22 cellular contexts compared by ENCODE assay signal in genomic region chr1:111855260-111855659, GRCh38.
DNase-seq lines count a peak whose midpoint lies in the region; ATAC-seq, FAIRE-seq and TF ChIP-seq lines count a peak whose summit lies in the region.
"Had no signal": no experiment of that assay in that cellular context is flagged by ENCODE, and none has a peak within 500 bp of the region (broad histone marks: within the 10 kb centered on the region; RNA-seq: fewer than 3 reads in every experiment).

No MANE protein-coding gene starts in this region.

- FAIRE-seq in H1 (lab: Jason Lieb, UNC) = no peak
- FAIRE-seq: A549, GM12878, GM19239 had no signal

- H3K4me2 ChIP-seq in H9 (ENCODE audit: insufficient read depth, insufficient read length, low read length) = no peak overlapping the region
- no peak overlapping the region for H3K4me2 ChIP-seq in H1 (ENCODE audit: insufficient read depth in 1 of 2, low read depth in 2 of 2, low read length in 2 of 2)
- H3K4me2 ChIP-seq: A549, BLaER1 had no signal

- H2AFZ ChIP-seq in H9 (ENCODE audit: low read length) = no peak overlapping the region
- no peak overlapping the region for H2AFZ ChIP-seq in H1 (ENCODE audit: low read length)
- H2AFZ ChIP-seq: GM23248 had no signal

- H3K27ac Mint-ChIP-seq in H9 = no peak overlapping the region
- H3K27ac Mint-ChIP-seq in MCF 10A (ENCODE audit: low read depth, unreplicated experiment) = no peak overlapping the region
- H3K27ac Mint-ChIP-seq: CD4-positive, CD25-positive, alpha-beta regulatory T cell; CD8-positive, alpha-beta T cell had no signal

- H3K9me3 ChIP-seq in H9 (ENCODE audit: control insufficient read depth, low read depth, low read length) (no peaks in the 10 kb centered on the region), H1 (ENCODE audit: insufficient read depth in 2 of 2, low read depth in 1 of 2, low read length in 1 of 2) (no peaks in the 10 kb centered on the region), Peyer's patch (peaks cover 0 to 3% (median 0%) of the 10 kb centered on the region in 4 donors)
- H3K9me3 ChIP-seq: A549, BLaER1, Caco-2 had no signal

- H2AK5ac ChIP-seq in H9 (ENCODE audit: insufficient read length, low read length) = no peak overlapping the region
- no peak overlapping the region for H2AK5ac ChIP-seq in H1 (ENCODE audit: low read depth, low read length)

- no peaks in the 10 kb centered on the region; the same call in none of the 2 replicates for H3K27me3 Mint-ChIP-seq in H9 (ENCODE audit: low read depth)
- peaks cover 83% of the 10 kb centered on the region for H3K27me3 Mint-ChIP-seq in MCF 10A (ENCODE audit: insufficient read depth, unreplicated experiment)

- H2BK120ac ChIP-seq in H9 (ENCODE audit: low read depth, low read length, poor library complexity, severe bottlenecking) (no peak overlapping the region), H1 (replicated peaks; ENCODE audit: low read depth, low read length) (no peak overlapping the region)

- H4K20me1 ChIP-seq in H9 (ENCODE audit: control insufficient read depth, insufficient read depth, insufficient read length) = no peaks in the 10 kb centered on the region
- H4K20me1 ChIP-seq in H1 (replicated peaks in 1 of 2; ENCODE audit: control insufficient read depth in 1 of 2, insufficient read depth in 2 of 2, low read length in 2 of 2) = no peaks in the 10 kb centered on the region
- H4K20me1 ChIP-seq: BLaER1 had no signal

- H3K4me3 Mint-ChIP-seq in H9 (no peak overlapping the region), MCF 10A (ENCODE audit: unreplicated experiment) (no peak overlapping the region)
- H3K4me3 Mint-ChIP-seq: CD4-positive, CD25-positive, alpha-beta regulatory T cell; CD8-positive, alpha-beta T cell had no signal

- H3K36me3 ChIP-seq in H1 (ENCODE audit: control insufficient read depth in 2 of 4, insufficient read depth in 4 of 4, low read length in 3 of 4) (no peaks in the 10 kb centered on the region), Peyer's patch (no peaks in the 10 kb centered on the region)
- H3K36me3 ChIP-seq: BLaER1, HAP-1 had no signal

- H3T11ph ChIP-seq in H9 (ENCODE audit: low read length) = no peak overlapping the region

- H2BK12ac ChIP-seq in H9 (ENCODE audit: insufficient read length, low read depth, low read length) (no peak overlapping the region), H1 (ENCODE audit: low read depth, low read length) (no peak overlapping the region)

- H4K8ac ChIP-seq in H9 (replicated peaks; ENCODE audit: insufficient read length, low read depth, low read length) = no peak overlapping the region
- peak overlapping the region; percentile 59; the same call in 1 of the 2 replicates for H4K8ac ChIP-seq in H1 (ENCODE audit: extremely low read depth, insufficient read depth, low read length)

- no peaks in the 10 kb centered on the region for H3K23me2 ChIP-seq in H9 (ENCODE audit: insufficient read length, low read depth, low read length, poor library complexity, severe bottlenecking)
- no peaks in the 10 kb centered on the region for H3K23me2 ChIP-seq in H1 (ENCODE audit: low read depth, low read length)

- H3K27me3 ChIP-seq in H9 (ENCODE audit: insufficient read depth, low read length) = no peaks in the 10 kb centered on the region
- no peaks in the 10 kb centered on the region for H3K27me3 ChIP-seq in H1 (replicated peaks in 1 of 4; ENCODE audit: control insufficient read depth in 3 of 4, extremely low read depth in 1 of 4, insufficient read depth in 3 of 4, low read length in 3 of 4)
- H3K27me3 ChIP-seq in Peyer's patch = no peaks in the 10 kb centered on the region
- H3K27me3 ChIP-seq: BLaER1 had no signal

- H4K5ac ChIP-seq in H9 (ENCODE audit: insufficient read length, low read depth, low read length) (no peak overlapping the region), H1 (ENCODE audit: insufficient read length, low read depth, low read length) (no peak overlapping the region)

- H3K4me1 ChIP-seq in H9 (ENCODE audit: insufficient read depth, low read length) (peaks cover 13% of the 10 kb centered on the region; the same call in 1 of the 2 replicates), H1 (replicated peaks in 1 of 4; ENCODE audit: control insufficient read depth in 3 of 4, insufficient read depth in 4 of 4, low read length in 3 of 4) (peaks cover 0 to 17% (median 6%) of the 10 kb centered on the region in 4 experiments; a peak in 3 of 7 replicates), Peyer's patch (no peaks in the 10 kb centered on the region)
- H3K4me1 ChIP-seq: A549, BLaER1, Caco-2, HAP-1 had no signal

- H3K9ac ChIP-seq in H9 (ENCODE audit: extremely low read depth, insufficient read length, low read length) (no peak overlapping the region), H1 (replicated peaks in 1 of 4; ENCODE audit: extremely low read depth in 1 of 4, low read depth in 3 of 4, low read length in 3 of 4) (no peak overlapping the region)
- H3K9ac ChIP-seq: BLaER1, GM23248 had no signal

- H3K4me3 ChIP-seq in H1 (ENCODE audit: extremely low read depth in 1 of 4, insufficient read depth in 2 of 4, low read depth in 3 of 4, low read length in 4 of 4) (no peak overlapping the region), Peyer's patch (no peak overlapping the region)
- H3K4me3 ChIP-seq: A549, BLaER1, GM12878, GM23248, HAP-1 had no signal

- no peak for TF ChIP-seq RAD21 in H1 (IDR thresholded peaks at IDR 0.05 in 1 of 2, conservative IDR thresholded peaks at IDR 0.05 in 1 of 2; ENCODE audit: low read depth in 2 of 2, low read length in 2 of 2)

- H4K91ac ChIP-seq in H9 (ENCODE audit: insufficient read length, low read depth, low read length) (no peak overlapping the region), H1 (replicated peaks; ENCODE audit: insufficient read length, low read length) (no peak overlapping the region)

- no peak for ATAC-seq in HG02973 (IDR thresholded peaks at IDR 0.05; ENCODE audit: unreplicated experiment)
- ATAC-seq: A549; CD8-positive, alpha-beta T cell; GM12878 had no signal

- H3K79me2 ChIP-seq in H9 (ENCODE audit: insufficient read depth, low read length) = no peaks in the 10 kb centered on the region
- H3K79me2 ChIP-seq in H1 (ENCODE audit: control insufficient read depth in 1 of 2, insufficient read depth in 2 of 2, low read length in 2 of 2) = no peaks in the 10 kb centered on the region

- TF ChIP-seq EP300 in H1 (IDR thresholded peaks at IDR 0.05; ENCODE audit: borderline replicate concordance in 1 of 2, low read depth in 2 of 2, low read length in 2 of 2) = no peak

- DNase-seq in H9 (no peak), H1 (ENCODE audit: low read depth in 1 of 2, low spot score in 2 of 2) (no peak), iPS-NIHi7 (ENCODE audit: extremely low spot score) (peak; percentile 38), AG08395 (ENCODE audit: low spot score) (no peak), MCF 10A (ENCODE audit: unreplicated experiment) (no peak), Peyer's patch (no peak)
- DNase-seq: 8988T; ACHN; Caco-2; CD4-positive, CD25-positive, alpha-beta regulatory T cell; CD8-positive, alpha-beta T cell; DMS153; DND-41; GDM1; GM23248 had no signal

- H3K4ac ChIP-seq in H9 (ENCODE audit: low read depth, low read length) (no peak overlapping the region), H1 (replicated peaks; ENCODE audit: insufficient read length, low read depth, low read length) (no peak overlapping the region)

- H3K27ac ChIP-seq in H9 (ENCODE audit: insufficient read length, low read depth, low read length) = no peak overlapping the region
- H3K27ac ChIP-seq in H1 (ENCODE audit: low read depth, low read length) = no peak overlapping the region
- no peak overlapping the region for H3K27ac ChIP-seq in Peyer's patch
- H3K27ac ChIP-seq: A549, BLaER1, C4-2B, GM23248 had no signal

- H3K4me1 Mint-ChIP-seq in H9 = peaks cover 41 to 42% of the 10 kb centered on the region in 2 experiments
- no peaks in the 10 kb centered on the region for H3K4me1 Mint-ChIP-seq in MCF 10A (ENCODE audit: insufficient read depth, unreplicated experiment)
- H3K4me1 Mint-ChIP-seq: CD4-positive, CD25-positive, alpha-beta regulatory T cell had no signal

- TF ChIP-seq CTCF in H9 (conservative IDR thresholded peaks at IDR 0.05) (0 out of 3 replicates have a peak, but pooled peaks have one; percentile 15), H1 (IDR thresholded peaks at IDR 0.05; ENCODE audit: control extremely low read depth in 1 of 3, insufficient read depth in 1 of 3, low read depth in 1 of 3, low read length in 3 of 3) (no peak), MCF 10A (IDR thresholded peaks at IDR 0.05; ENCODE audit: unreplicated experiment) (no peak), Peyer's patch (IDR thresholded peaks at IDR 0.05) (no peak)

- intact Hi-C loops in MCF 10A (cut with micrococcal nuclease) = no loop called here

- H2BK15ac ChIP-seq in H9 (ENCODE audit: low read depth, low read length) (no peak overlapping the region), H1 (ENCODE audit: low read length) (no peak overlapping the region)

- H3K36me3 Mint-ChIP-seq in H9 (ENCODE audit: insufficient read depth in 1 of 3, low read depth in 3 of 3) (no peaks in the 10 kb centered on the region; a peak in 1 of 7 replicates), MCF 10A (ENCODE audit: insufficient read depth, unreplicated experiment) (no peaks in the 10 kb centered on the region)
- H3K36me3 Mint-ChIP-seq: CD4-positive, CD25-positive, alpha-beta regulatory T cell; CD8-positive, alpha-beta T cell had no signal

- WGBS in H9 (ENCODE audit: extremely low coverage, insufficient read length, low lambda C conversion rate) = no CpG with 5 or more reads among the region's 4 CpGs
- WGBS in H1 (ENCODE audit: extremely low coverage in 1 of 2, insufficient coverage in 1 of 2, insufficient read length in 1 of 2, insufficient replicate concordance in 2 of 2, low coverage in 1 of 2, low lambda C conversion rate in 2 of 2, missing lambda C conversion rate in 1 of 2), 2 experiments = 86% methylated on average over 4 of the region's 4 CpGs; no CpG with 5 or more reads in 1 of the 2 experiments

- H2BK20ac ChIP-seq in H9 (ENCODE audit: low read depth, low read length, poor library complexity, severe bottlenecking) = no peak overlapping the region
- H2BK20ac ChIP-seq in H1 (ENCODE audit: low read length) = peak overlapping the region; percentile 16; the same call in 1 of the 2 replicates

- TF ChIP-seq POLR2A in H1 (IDR thresholded peaks at IDR 0.05; ENCODE audit: control extremely low read depth in 1 of 2, low read depth in 2 of 2, low read length in 2 of 2) (no peak), Peyer's patch (IDR thresholded peaks at IDR 0.05) (no peak)

- H2BK5ac ChIP-seq in H9 (ENCODE audit: insufficient read length, low read length) = no peak overlapping the region
- no peak overlapping the region for H2BK5ac ChIP-seq in H1 (ENCODE audit: low read depth, low read length)

- no peaks in the 10 kb centered on the region; a peak in 1 of 5 replicates for H3K9me3 Mint-ChIP-seq in H9
- no peaks in the 10 kb centered on the region for H3K9me3 Mint-ChIP-seq in MCF 10A (ENCODE audit: unreplicated experiment)
- H3K9me3 Mint-ChIP-seq: CD8-positive, alpha-beta T cell had no signal

- no peak overlapping the region for H3K18ac ChIP-seq in H9 (ENCODE audit: insufficient read length, low read depth, low read length)
- no peak overlapping the region for H3K18ac ChIP-seq in H1 (ENCODE audit: extremely low read depth, low read length)

- H3K23ac ChIP-seq in H9 (ENCODE audit: insufficient read length, low read depth, low read length) = no peak overlapping the region
- no peak overlapping the region for H3K23ac ChIP-seq in H1 (ENCODE audit: insufficient read length)

- H3K14ac ChIP-seq in H9 (ENCODE audit: insufficient read depth, low read length) (no peak overlapping the region), H1 (ENCODE audit: insufficient read length) (no peak overlapping the region)

- H3K56ac ChIP-seq in H9 (ENCODE audit: insufficient read length, low read depth, low read length) (no peak overlapping the region), H1 (replicated peaks; ENCODE audit: insufficient read length, low read depth, low read length) (no peak overlapping the region)

- no peaks in the 10 kb centered on the region for H3K79me1 ChIP-seq in H9 (ENCODE audit: insufficient read depth, low read depth, low read length, poor library complexity, severe bottlenecking)
- no peaks in the 10 kb centered on the region; the same call in 1 of the 2 replicates for H3K79me1 ChIP-seq in H1 (ENCODE audit: low read depth, low read length)

- CTCF ChIA-PET in H1 (lab: Charles Lee; ENCODE audit: partially characterized antibody) (interaction anchor here (0.9 to 1.5 kb wide), 4 partner anchors 11 to 106 kb away, joined by 3 to 4 read pairs (median 4); no protein-coding TSS in a partner anchor), MCF 10A (lab: Yijun Ruan, JAX) (interaction anchor here (1.0 kb wide), 1 partner anchor 20 kb away, joined by 5 read pairs; no protein-coding TSS in a partner anchor)

- POLR2A ChIA-PET in H1 (lab: Charles Lee; ENCODE audit: partially characterized antibody) = no interaction called here
- POLR2A ChIA-PET in MCF 10A (lab: Yijun Ruan, JAX) = no interaction called here

- BruUV-seq in MCF 10A (replicated peaks; lab: Mats Ljungman, UMichigan) = no TSS peak
